20 cellular contexts compared by ENCODE assay signal in the genomic region with DNA sequence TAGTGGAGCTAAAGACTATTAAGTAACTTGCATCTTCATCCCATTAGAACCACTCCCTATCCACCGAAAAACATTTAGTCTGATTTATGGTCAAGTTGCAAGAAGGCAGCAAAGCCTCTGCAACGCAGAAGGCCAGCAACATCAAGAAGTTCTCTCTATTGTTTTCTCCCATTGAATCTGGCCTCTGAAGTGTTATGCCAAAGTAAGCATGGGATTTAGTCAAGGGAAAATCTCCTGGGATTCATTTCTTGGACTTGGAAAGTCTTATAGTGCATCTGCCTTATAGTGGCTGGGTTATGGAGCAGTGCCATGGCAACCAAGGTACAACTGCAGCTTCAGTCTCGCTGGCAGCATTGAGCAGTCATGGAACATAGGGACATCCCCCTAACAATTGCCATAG.
DNase-seq lines count a peak whose midpoint lies in the region; ATAC-seq and TF ChIP-seq lines count a peak whose summit lies in the region.
"Had no signal": no experiment of that assay in that cellular context is flagged by ENCODE, and none has a peak within 500 bp of the region (broad histone marks: within the 10 kb centered on the region; RNA-seq: fewer than 3 reads in every experiment).

No MANE protein-coding gene starts in this region.

- no peaks in the 10 kb centered on the region for H3K27me3 ChIP-seq in uterus

- intact Hi-C loops in uterus (cut with DNase I; ENCODE audit: low total_unique reads) (no loop called here), natural killer cell (cut with micrococcal nuclease) (no loop called here)

- no peak overlapping the region for H3K4me3 ChIP-seq in uterus
- H3K4me3 ChIP-seq: A549 had no signal

- H3K27me3 Mint-ChIP-seq in nephron (ENCODE audit: low read depth) (no peaks in the 10 kb centered on the region), natural killer cell (ENCODE audit: low read depth in 2 of 2) (peaks cover 0 to 8% of the 10 kb centered on the region in 2 donors)

- no peaks in the 10 kb centered on the region for H3K36me3 ChIP-seq in uterus

- H3K9me3 ChIP-seq in uterus: no peaks in the 10 kb centered on the region
- H3K9me3 ChIP-seq: A549 had no signal

- peak overlapping the region in 2 of 3 experiments; percentile 21 to 77 for H3K27ac Mint-ChIP-seq in nephron
- H3K27ac Mint-ChIP-seq in natural killer cell: no peak overlapping the region
- H3K27ac Mint-ChIP-seq: CD4-positive, alpha-beta memory T cell had no signal

- H3K36me3 Mint-ChIP-seq in nephron (ENCODE audit: low read depth): no peaks in the 10 kb centered on the region
- no peaks in the 10 kb centered on the region for H3K36me3 Mint-ChIP-seq in natural killer cell
- H3K36me3 Mint-ChIP-seq: CD4-positive, alpha-beta memory T cell had no signal

- peak; percentile 34 for DNase-seq in LHCN-M2 (ENCODE audit: low read depth)
- DNase-seq in NCI-H524 (lab: John Stamatoyannopoulos, UW): peak; percentile 32 to 83
- peak; percentile 31 for DNase-seq in fibroblast of gingiva (ENCODE audit: low read depth)
- DNase-seq in left lobe of liver (ENCODE audit: low spot score): no peak
- no peak for DNase-seq in CD1c-positive myeloid dendritic cell (ENCODE audit: extremely low spot score)
- no peak for DNase-seq in uterus
- DNase-seq in natural killer cell: no peak
- DNase-seq: CD4-positive, alpha-beta memory T cell; KBM-7; NCI-H1436; NCI-H2029; NCI-H2171 treated with DMSO at 0.1 percent for 48 hours; NCI-H774; PC-3; SIG-M5 had no signal

- ATAC-seq in left lobe of liver: no peak
- ATAC-seq in natural killer cell: no peak
- ATAC-seq: A549, HepG2, PC-3, SK-N-SH treated with all-trans-retinoic acid at 6 μM for 48 hours had no signal

- no peak for TF ChIP-seq CTCF in nephron (IDR thresholded peaks at IDR 0.05; ENCODE audit: unreplicated experiment in 3 of 3)
- no peak for TF ChIP-seq CTCF in uterus (IDR thresholded peaks at IDR 0.05)
- TF ChIP-seq CTCF in natural killer cell (IDR thresholded peaks at IDR 0.05): no peak

- H3K4me3 Mint-ChIP-seq in nephron (no peak overlapping the region), natural killer cell (no peak overlapping the region)
- H3K4me3 Mint-ChIP-seq: CD4-positive, alpha-beta memory T cell had no signal

- no peaks in the 10 kb centered on the region for H3K4me1 ChIP-seq in uterus
- H3K4me1 ChIP-seq: A549 had no signal

- no peak overlapping the region for H3K27ac ChIP-seq in uterus
- H3K27ac ChIP-seq: A549, RWPE1 had no signal

- peaks cover 3% of the 10 kb centered on the region for H3K9me3 Mint-ChIP-seq in nephron
- no peaks in the 10 kb centered on the region for H3K9me3 Mint-ChIP-seq in natural killer cell
- H3K9me3 Mint-ChIP-seq: CD4-positive, alpha-beta memory T cell had no signal

- TF ChIP-seq POLR2A in uterus (IDR thresholded peaks at IDR 0.05): no peak

- H3K4me1 Mint-ChIP-seq in nephron (peaks cover 19% of the 10 kb centered on the region), natural killer cell (no peaks in the 10 kb centered on the region)
- H3K4me1 Mint-ChIP-seq: CD4-positive, alpha-beta memory T cell had no signal

Comparison
In these comparisons a context has a peak if more than half of its experiments do, and no peak if none do; other contexts are left out.
1. DNase-seq: peak in LHCN-M2 (single experiment), NCI-H524 (2 of 2) and fibroblast of gingiva (single experiment); none in left lobe of liver (single experiment), CD1c-positive myeloid dendritic cell (single experiment), uterus (0 of 2) and natural killer cell (single experiment).
2. H3K27ac Mint-ChIP-seq: peak in nephron (2 of 3); none in natural killer cell (0 of 2).